20 cellular contexts compared by ENCODE assay signal in genomic region chr6:170164271-170164900, GRCh38.
A peak's percentile ranks its signal among the peaks of the same experiment; 100 is the strongest.
DNase-seq lines count a peak whose midpoint lies in the region; ATAC-seq, FAIRE-seq and TF ChIP-seq lines count a peak whose summit lies in the region.
"Had no signal": no experiment of that assay in that cellular context is flagged by ENCODE, and none has a peak within 500 bp of the region (broad histone marks: within the 10 kb centered on the region; RNA-seq: fewer than 3 reads in every experiment).

No MANE protein-coding gene starts in this region.

- H3K9ac ChIP-seq in Karpas-422 (ENCODE audit: low read length) (no peak overlapping the region), H1 (replicated peaks in 1 of 4; ENCODE audit: extremely low read depth in 1 of 4, low read depth in 3 of 4, low read length in 3 of 4) (no peak overlapping the region)

- H3K4me3 Mint-ChIP-seq in nephron progenitor cell, result no peak overlapping the region
- H3K4me3 Mint-ChIP-seq in stimulated activated effector memory CD8-positive, alpha-beta T cell treated with anti-CD3 and anti-CD28 coated beads, Interleukin-12 subunit alpha, Interleukin-12 subunit beta, amount 100 ng/mL, for 72 hours, result no peak overlapping the region
- H3K4me3 Mint-ChIP-seq: B cell; CD4-positive, alpha-beta memory T cell had no signal

- H3K79me1 ChIP-seq in H1 (ENCODE audit: low read depth, low read length), result no peaks in the 10 kb centered on the region

- no peak overlapping the region for H3K4me3 ChIP-seq in Karpas-422 (ENCODE audit: low read length)
- no peak overlapping the region for H3K4me3 ChIP-seq in H1 (ENCODE audit: extremely low read depth in 1 of 4, insufficient read depth in 2 of 4, low read depth in 3 of 4, low read length in 4 of 4)
- H3K4me3 ChIP-seq: K562, SJCRH30 had no signal

- no peaks in the 10 kb centered on the region for H3K36me3 Mint-ChIP-seq in nephron progenitor cell (ENCODE audit: low read depth)
- peaks cover 11% of the 10 kb centered on the region for H3K36me3 Mint-ChIP-seq in stimulated activated effector memory CD8-positive, alpha-beta T cell treated with anti-CD3 and anti-CD28 coated beads, Interleukin-12 subunit alpha, Interleukin-12 subunit beta, amount 100 ng/mL, for 72 hours
- H3K36me3 Mint-ChIP-seq: CD4-positive, alpha-beta memory T cell had no signal

- no peak for ATAC-seq in stimulated activated effector memory CD8-positive, alpha-beta T cell treated with anti-CD3 and anti-CD28 coated beads, Interleukin-12 subunit alpha, Interleukin-12 subunit beta, amount 100 ng/mL, for 72 hours
- ATAC-seq: K562 had no signal

- H3K4me2 ChIP-seq in Karpas-422 (ENCODE audit: low read depth, low read length, poor library complexity, severe bottlenecking), result no peak overlapping the region
- H3K4me2 ChIP-seq in H1 (ENCODE audit: insufficient read depth in 1 of 2, low read depth in 2 of 2, low read length in 2 of 2), result no peak overlapping the region

- 89% methylated on average over 21 of the region's 21 CpGs; no CpG with 5 or more reads in 1 of the 2 experiments for WGBS in H1 (ENCODE audit: extremely low coverage in 1 of 2, insufficient coverage in 1 of 2, insufficient read length in 1 of 2, insufficient replicate concordance in 2 of 2, low coverage in 1 of 2, low lambda C conversion rate in 2 of 2, missing lambda C conversion rate in 1 of 2), 2 experiments

- no peak overlapping the region for H2AFZ ChIP-seq in Karpas-422 (ENCODE audit: low read length)
- H2AFZ ChIP-seq in H1 (ENCODE audit: low read length), result no peak overlapping the region

- POLR2A ChIA-PET in H1 (lab: Charles Lee; ENCODE audit: partially characterized antibody), result no interaction called here

- peaks cover 43% of the 10 kb centered on the region for H3K4me1 Mint-ChIP-seq in nephron progenitor cell
- peaks cover 9% of the 10 kb centered on the region for H3K4me1 Mint-ChIP-seq in stimulated activated effector memory CD8-positive, alpha-beta T cell treated with anti-CD3 and anti-CD28 coated beads, Interleukin-12 subunit alpha, Interleukin-12 subunit beta, amount 100 ng/mL, for 72 hours
- H3K4me1 Mint-ChIP-seq: CD4-positive, alpha-beta memory T cell had no signal

- peak overlapping the region; percentile 89 for H3K27ac Mint-ChIP-seq in nephron progenitor cell
- peak overlapping the region; percentile 45 for H3K27ac Mint-ChIP-seq in stimulated activated effector memory CD8-positive, alpha-beta T cell treated with anti-CD3 and anti-CD28 coated beads, Interleukin-12 subunit alpha, Interleukin-12 subunit beta, amount 100 ng/mL, for 72 hours
- H3K27ac Mint-ChIP-seq: B cell; CD4-positive, alpha-beta memory T cell had no signal

- H4K8ac ChIP-seq in H1 (ENCODE audit: extremely low read depth, insufficient read depth, low read length), result no peak overlapping the region; the same call in 1 of the 2 replicates

- no peak overlapping the region for H2BK120ac ChIP-seq in H1 (replicated peaks; ENCODE audit: low read depth, low read length)

- DNase-seq in Karpas-422 (peak; percentile 37), H1 (ENCODE audit: low read depth in 1 of 2, low spot score in 2 of 2) (no peak), nephron progenitor cell (no peak), NCI-H524 treated with DMSO at 0.1 percent for 48 hours (lab: John Stamatoyannopoulos, UW) (no peak), cerebellar nuclear complex (lab: John Stamatoyannopoulos, UW) (no peak), cortex of kidney (lab: John Stamatoyannopoulos, UW) (no peak)
- DNase-seq in stimulated activated effector memory CD8-positive, alpha-beta T cell treated with anti-CD3 and anti-CD28 coated beads, Interleukin-12 subunit alpha, Interleukin-12 subunit beta, amount 100 ng/mL, for 72 hours (ENCODE audit: low spot score in 2 of 2), result no peak
- no peak for DNase-seq in activated effector memory CD4-positive, alpha-beta T cell treated with anti-CD3 and anti-CD28 coated beads, Interleukin-2, amount 50 U/mL, for 16 hours
- DNase-seq: Calu3; CD4-positive, alpha-beta memory T cell; HCEC 1CT; MV-4-11; NCI-H1417; NCI-H187 treated with DMSO at 0.1 percent for 48 hours; NCI-H446; OCI-M1; SJCRH30 had no signal

- H2BK20ac ChIP-seq in H1 (ENCODE audit: low read length), result no peak overlapping the region

- H2BK15ac ChIP-seq in H1 (ENCODE audit: low read length), result no peak overlapping the region

- no peaks in the 10 kb centered on the region for H3K4me1 ChIP-seq in Karpas-422 (ENCODE audit: low read length)
- no peaks in the 10 kb centered on the region for H3K4me1 ChIP-seq in H1 (replicated peaks in 1 of 4; ENCODE audit: control insufficient read depth in 3 of 4, insufficient read depth in 4 of 4, low read length in 3 of 4)
- H3K4me1 ChIP-seq: SJCRH30 had no signal

- no peak overlapping the region for H2BK12ac ChIP-seq in H1 (ENCODE audit: low read depth, low read length)

- H4K91ac ChIP-seq in H1 (replicated peaks; ENCODE audit: insufficient read length, low read length), result peak overlapping the region; percentile 30

- no peak overlapping the region for H3K27ac ChIP-seq in Karpas-422 (ENCODE audit: low read length)
- no peak overlapping the region for H3K27ac ChIP-seq in H1 (ENCODE audit: low read depth, low read length)
- H3K27ac ChIP-seq: RWPE1, SJCRH30 had no signal

- no peak for TF ChIP-seq POLR2A in H1 (IDR thresholded peaks at IDR 0.05; ENCODE audit: control extremely low read depth in 1 of 2, low read depth in 2 of 2, low read length in 2 of 2)

- H3K9me3 ChIP-seq in Karpas-422 (ENCODE audit: low read length) (peaks cover 7% of the 10 kb centered on the region), H1 (ENCODE audit: insufficient read depth in 2 of 2, low read depth in 1 of 2, low read length in 1 of 2) (peaks cover 4 to 14% of the 10 kb centered on the region in 2 experiments; a peak in 2 of 4 replicates)
- H3K9me3 ChIP-seq: SJCRH30 had no signal

- no peak for FAIRE-seq in H1 (lab: Jason Lieb, UNC)
- FAIRE-seq: K562 had no signal

- H3K27me3 Mint-ChIP-seq in nephron progenitor cell (ENCODE audit: low read depth, poor library complexity), result peaks cover 24% of the 10 kb centered on the region
- H3K27me3 Mint-ChIP-seq: B cell had no signal

- no peak overlapping the region for H3K4ac ChIP-seq in H1 (replicated peaks; ENCODE audit: insufficient read length, low read depth, low read length)

- TF ChIP-seq RAD21 in H1 (IDR thresholded peaks at IDR 0.05 in 1 of 2, conservative IDR thresholded peaks at IDR 0.05 in 1 of 2; ENCODE audit: low read depth in 2 of 2, low read length in 2 of 2), result no peak

- no peak for TF ChIP-seq EP300 in H1 (IDR thresholded peaks at IDR 0.05; ENCODE audit: borderline replicate concordance in 1 of 2, low read depth in 2 of 2, low read length in 2 of 2)

- peak overlapping the region; percentile 90; the same call in 1 of the 2 replicates for H2AK5ac ChIP-seq in H1 (ENCODE audit: low read depth, low read length)

- H3K27me3 ChIP-seq in Karpas-422 (ENCODE audit: low read length) (no peaks in the 10 kb centered on the region), H1 (replicated peaks in 1 of 4; ENCODE audit: control insufficient read depth in 3 of 4, extremely low read depth in 1 of 4, insufficient read depth in 3 of 4, low read length in 3 of 4) (no peaks in the 10 kb centered on the region; a peak in 1 of 7 replicates)
- H3K27me3 ChIP-seq: SJCRH30 had no signal

- H3K9me2 ChIP-seq in Karpas-422 (replicated peaks; ENCODE audit: insufficient read depth, low read length), result no peaks in the 10 kb centered on the region

- H3K56ac ChIP-seq in H1 (replicated peaks; ENCODE audit: insufficient read length, low read depth, low read length), result no peak overlapping the region

- H4K5ac ChIP-seq in H1 (ENCODE audit: insufficient read length, low read depth, low read length), result no peak overlapping the region

- H3K23ac ChIP-seq in H1 (ENCODE audit: insufficient read length), result no peak overlapping the region

- TF ChIP-seq CTCF in H1 (IDR thresholded peaks at IDR 0.05; ENCODE audit: control extremely low read depth in 1 of 3, insufficient read depth in 1 of 3, low read depth in 1 of 3, low read length in 3 of 3) (no peak), nephron progenitor cell (IDR thresholded peaks at IDR 0.05) (no peak)

- peaks cover 25% of the 10 kb centered on the region for H3K9me3 Mint-ChIP-seq in nephron progenitor cell
- H3K9me3 Mint-ChIP-seq in stimulated activated effector memory CD8-positive, alpha-beta T cell treated with anti-CD3 and anti-CD28 coated beads, Interleukin-12 subunit alpha, Interleukin-12 subunit beta, amount 100 ng/mL, for 72 hours, result no peaks in the 10 kb centered on the region

- H2BK5ac ChIP-seq in H1 (ENCODE audit: low read depth, low read length), result no peak overlapping the region

- CTCF ChIA-PET in H1 (lab: Charles Lee; ENCODE audit: partially characterized antibody), result interaction anchor here (0.7 to 0.8 kb wide), 2 partner anchors 13 to 365 kb away, joined by 3 read pairs; no protein-coding TSS in a partner anchor

- no peaks in the 10 kb centered on the region for H3K36me3 ChIP-seq in Karpas-422 (ENCODE audit: insufficient read depth, low read length)
- no peaks in the 10 kb centered on the region for H3K36me3 ChIP-seq in H1 (ENCODE audit: control insufficient read depth in 2 of 4, insufficient read depth in 4 of 4, low read length in 3 of 4)
- H3K36me3 ChIP-seq: SJCRH30 had no signal

- H4K20me1 ChIP-seq in Karpas-422 (ENCODE audit: insufficient read depth, low read depth, low read length) (no peaks in the 10 kb centered on the region), H1 (replicated peaks in 1 of 2; ENCODE audit: control insufficient read depth in 1 of 2, insufficient read depth in 2 of 2, low read length in 2 of 2) (peaks cover 0 to 2% of the 10 kb centered on the region in 2 experiments)

- H3K14ac ChIP-seq in H1 (ENCODE audit: insufficient read length), result peak overlapping the region; percentile 97

- H3K18ac ChIP-seq in H1 (ENCODE audit: extremely low read depth, low read length), result no peak overlapping the region

- no peaks in the 10 kb centered on the region for H3K23me2 ChIP-seq in H1 (ENCODE audit: low read depth, low read length)

- no peaks in the 10 kb centered on the region for H3K79me2 ChIP-seq in Karpas-422 (ENCODE audit: low read length)
- no peaks in the 10 kb centered on the region for H3K79me2 ChIP-seq in H1 (ENCODE audit: control insufficient read depth in 1 of 2, insufficient read depth in 2 of 2, low read length in 2 of 2)

TF ChIP-seq in H1, 55 proteins besides CTCF, POLR2A, EP300 and RAD21 (continues in another document):
- TF ChIP-seq GABPA (IDR thresholded peaks at IDR 0.05; ENCODE audit: borderline replicate concordance, insufficient read depth, low read length), result no peak
- TF ChIP-seq BCL11A (IDR thresholded peaks at IDR 0.05; ENCODE audit: low read depth in 2 of 2, low read length in 2 of 2), result no peak
- no peak for TF ChIP-seq SIN3A (conservative IDR thresholded peaks at IDR 0.05 in 1 of 2, IDR thresholded peaks at IDR 0.05 in 1 of 2; ENCODE audit: low read depth in 1 of 2, low read length in 2 of 2)
- no peak for TF ChIP-seq RBBP5 (IDR thresholded peaks at IDR 0.05; ENCODE audit: borderline replicate concordance, low read depth, low read length)
- no peak for TF ChIP-seq E2F6 (IDR thresholded peaks at IDR 0.05)
